21 cellular contexts compared by ENCODE assay signal in genomic region chr7:30141405-30142045, GRCh38. TPM values are rescaled to one million over a fixed set of nuclear protein-coding genes. Genes with fewer than 3 reads are reported as not detected.
DNase-seq lines count a peak whose midpoint lies in the region; ATAC-seq and TF ChIP-seq lines count a peak whose summit lies in the region.
"Had no signal": no experiment of that assay in that cellular context is flagged by ENCODE, and none has a peak within 500 bp of the region (broad histone marks: within the 10 kb centered on the region; RNA-seq: fewer than 3 reads in every experiment).

No MANE protein-coding gene starts in this region.

- ATAC-seq in HG03565 (IDR thresholded peaks at IDR 0.05; ENCODE audit: unreplicated experiment), result no peak
- no peak for ATAC-seq in GM21825 (IDR thresholded peaks at IDR 0.05; ENCODE audit: unreplicated experiment)
- ATAC-seq in HG02678 (IDR thresholded peaks at IDR 0.05; ENCODE audit: unreplicated experiment), result no peak
- ATAC-seq: esophagus mucosa, heart right ventricle had no signal

- no peak overlapping the region for H3K4me3 ChIP-seq in left ventricle myocardium inferior
- H3K4me3 ChIP-seq in right atrium auricular region, result no peak overlapping the region
- peak overlapping the region; percentile 60 for H3K4me3 ChIP-seq in coronary artery
- H3K4me3 ChIP-seq: heart right ventricle, ovary, skin epidermis had no signal

- peak overlapping the region; percentile 69 for H3K27ac ChIP-seq in left ventricle myocardium inferior (replicated peaks)
- peak overlapping the region in 1 of 2 donors; percentile 65 for H3K27ac ChIP-seq in right atrium auricular region
- peak overlapping the region; percentile 64 to 93 for H3K27ac ChIP-seq in coronary artery
- H3K27ac ChIP-seq: ovary had no signal

- TF ChIP-seq CTCF in left ventricle myocardium inferior (IDR thresholded peaks at IDR 0.05; ENCODE audit: borderline replicate concordance) (no peak), right atrium auricular region (IDR thresholded peaks at IDR 0.05) (no peak), coronary artery (IDR thresholded peaks at IDR 0.05) (no peak)

- DNase-seq in left ventricle myocardium inferior, result no peak
- no peak for DNase-seq in right atrium auricular region (ENCODE audit: low spot score)
- no peak for DNase-seq in coronary artery (ENCODE audit: low spot score)
- DNase-seq in myocyte (ENCODE audit: low read depth), result peak; percentile 19
- DNase-seq in HuH-7 (ENCODE audit: low spot score), result no peak
- DNase-seq: activated effector memory CD4-positive, alpha-beta T cell treated with anti-CD3 and anti-CD28 coated beads, Interleukin-2, amount 50 U/mL, for 16 hours; anterior cingulate cortex; COR-L47; cortex of kidney; H9; heart right ventricle; IMR-90; kidney glomerular epithelial cell; NCI-H510A; ovary; SW 1271 had no signal

- intact Hi-C loops in left ventricle myocardium inferior (cut with micrococcal nuclease), result no loop called here

- H3K36me3 ChIP-seq in left ventricle myocardium inferior (no peaks in the 10 kb centered on the region), right atrium auricular region (no peaks in the 10 kb centered on the region)
- H3K36me3 ChIP-seq: heart right ventricle, ovary had no signal

- H3K4me1 ChIP-seq in left ventricle myocardium inferior (peaks cover 68% of the 10 kb centered on the region), right atrium auricular region (peaks cover 0 to 45% of the 10 kb centered on the region in 2 donors)

- H3K9me3 ChIP-seq in left ventricle myocardium inferior (replicated peaks) (no peaks in the 10 kb centered on the region), right atrium auricular region (no peaks in the 10 kb centered on the region)
- H3K9me3 ChIP-seq: heart right ventricle, ovary had no signal

- H3K27me3 ChIP-seq in left ventricle myocardium inferior (ENCODE audit: low read depth) (no peaks in the 10 kb centered on the region), right atrium auricular region (no peaks in the 10 kb centered on the region)
- H3K27me3 ChIP-seq: heart right ventricle, ovary had no signal

RNA-seq across cellular contexts. Expression of gene MTURN, which starts 6.7 kb away (rescaled TPM):
- total RNA-seq in left ventricle myocardium inferior (21.3 TPM), right atrium auricular region (10 to 100 TPM; 17.4 to 65.4 TPM), myocyte (40.5 and 41.9 TPM in 2 replicates)
- polyA plus RNA-seq in myocyte (2012), result 113 TPM
